8 cellular contexts compared by ENCODE assay signal in genomic region chr1:244652699-244653438, GRCh38. TPM values are rescaled to one million over a fixed set of nuclear protein-coding genes. Genes with fewer than 3 reads are reported as not detected.
DNase-seq lines count a peak whose midpoint lies in the region; ATAC-seq and TF ChIP-seq lines count a peak whose summit lies in the region.

TSS of gene DESI2 (plus strand) at chr1:244653126. CDS start at chr1:244653314, 188 bp downstream.

- DNase-seq in AG08395 (ENCODE audit: low spot score) (peak; percentile 98), NCI-H2196 treated with DMSO at 0.1 percent for 48 hours (lab: John Stamatoyannopoulos, UW; ENCODE audit: unreplicated experiment) (peak; percentile 95), breast epithelium (ENCODE audit: low spot score in 2 of 2) (peak; percentile 96 to 99)

- H3K36me3 ChIP-seq in breast epithelium: no peaks in the 10 kb centered on the region
- peaks cover 11% of the 10 kb centered on the region for H3K36me3 ChIP-seq in iPS-20b (ENCODE audit: insufficient read depth, low read depth, low read length)

- ATAC-seq in GM18873 (IDR thresholded peaks at IDR 0.05; ENCODE audit: low FRiP score, unreplicated experiment): peak; percentile 96
- peak; percentile 96 for ATAC-seq in HG03139 (IDR thresholded peaks at IDR 0.05; ENCODE audit: unreplicated experiment)

- H3K4me3 ChIP-seq in breast epithelium (peak within 1 kb of the TSS; percentile 85 to 95 (median 92)), iPS-20b (ENCODE audit: low read length) (peak within 1 kb of the TSS; percentile 97), skin epidermis (peak within 1 kb of the TSS; percentile 64 to 96 (median 93))

- H3K27me3 ChIP-seq in breast epithelium: no peaks in the 10 kb centered on the region
- H3K27me3 ChIP-seq in iPS-20b (ENCODE audit: insufficient read depth, low read length): no peaks in the 10 kb centered on the region

- H3K9me3 ChIP-seq in breast epithelium (no peaks in the 10 kb centered on the region), iPS-20b (ENCODE audit: insufficient read depth, low read depth, low read length) (no peaks in the 10 kb centered on the region)

- TF ChIP-seq CTCF in VCaP (conservative IDR thresholded peaks at IDR 0.05): peak; percentile 77
- TF ChIP-seq CTCF in breast epithelium (IDR thresholded peaks at IDR 0.05): peak in 2 of 3 donors; percentile 14 to 60

- intact Hi-C loops in breast epithelium (cut with DNase I; ENCODE audit: low total_unique reads): no loop called here

- H3K9ac ChIP-seq in iPS-20b (ENCODE audit: low read depth, low read length): peak within 1 kb of the TSS; percentile 93

- H3K4me1 ChIP-seq in breast epithelium: no peaks in the 10 kb centered on the region
- peaks cover 32% of the 10 kb centered on the region for H3K4me1 ChIP-seq in iPS-20b (ENCODE audit: insufficient read depth, low read length)

- peak; percentile 55 for TF ChIP-seq POLR2A in breast epithelium (IDR thresholded peaks at IDR 0.05)

- H3K27ac ChIP-seq in VCaP (peak within 1 kb of the TSS; percentile 85), breast epithelium (peak within 1 kb of the TSS; percentile 95 to 96), iPS-20b (ENCODE audit: low read length) (peak within 1 kb of the TSS; percentile 71), skin epidermis (peak within 1 kb of the TSS; percentile 81 to 98 (median 95))

RNA-seq across cellular contexts. Expression of gene DESI2, which starts in this region (rescaled TPM):
- total RNA-seq in breast epithelium: 10 to 100 TPM; 27.5 to 36.3 (median 31.1) TPM

Comparison
In these comparisons a context has a peak if more than half of its experiments do, and no peak if none do; other contexts are left out.
1. Peak in every context shown above with its lines: DNase-seq, ATAC-seq, H3K4me3 ChIP-seq and H3K27ac ChIP-seq.